33 cellular contexts compared by ENCODE assay signal in genomic region chr6:161954077-161954476, GRCh38.
"Had no signal": no experiment of that assay in that cellular context is flagged by ENCODE, and none has a peak within 500 bp of the region (broad histone marks: within the 10 kb centered on the region; RNA-seq: fewer than 3 reads in every experiment).

No MANE protein-coding gene starts in this region.

- H3K9me3 Mint-ChIP-seq: activated CD4-positive, alpha-beta T cell treated with anti-CD3 and anti-CD28 coated beads, Interleukin-2, amount 10 ng/mL, durations not matched to agents 24 days and 14 days; activated T-cell treated with anti-CD3 and anti-CD28 coated beads, Interleukin-2, amount 50 U/mL, for 4 hours; activated T-helper 17 cell treated with anti-CD3 and anti-CD28 coated beads, Interleukin-2, amount 50 U/mL, for 72 hours; T-helper 2 cell treated with Interferon-gamma antibody and Interleukin-4, amounts not matched to agents 5 μg/mL and 100 μg/mL, for 36 hours had no signal

- H3K27ac ChIP-seq: breast epithelium, cardiac muscle cell, colonic mucosa, epithelial cell of prostate, esophagus squamous epithelium had no signal

- H3K27ac Mint-ChIP-seq: activated CD4-positive, alpha-beta memory T cell treated with anti-CD3 and anti-CD28 coated beads, Interleukin-2, amount 10 ng/mL, durations not matched to agents 7 days and 5 days; activated CD4-positive, alpha-beta T cell treated with anti-CD3 and anti-CD28 coated beads for 36 hours; activated CD4-positive, alpha-beta T cell treated with anti-CD3 and anti-CD28 coated beads, Interleukin-2, amount 10 ng/mL, durations not matched to agents 24 days and 14 days; activated naive CD8-positive, alpha-beta T cell; activated T-helper 17 cell treated with anti-CD3 and anti-CD28 coated beads, Interleukin-2, amount 50 U/mL, for 72 hours; T-helper 17 cell; T-helper 2 cell treated with Interferon-gamma antibody and Interleukin-4, amounts not matched to agents 5 μg/mL and 100 μg/mL, for 36 hours had no signal

- H3K4me3 ChIP-seq: breast epithelium, cardiac muscle cell, colonic mucosa, esophagus squamous epithelium had no signal

- H3K9me3 ChIP-seq: breast epithelium, colonic mucosa, esophagus squamous epithelium had no signal

- ATAC-seq: activated CD4-positive, alpha-beta T cell treated with anti-CD3 and anti-CD28 coated beads for 36 hours; activated T-cell treated with anti-CD3 and anti-CD28 coated beads, Interleukin-2, amount 50 U/mL, for 4 hours; activated T-helper 17 cell treated with anti-CD3 and anti-CD28 coated beads, Interleukin-2, amount 50 U/mL, for 72 hours; T-helper 17 cell had no signal

- H3K27me3 ChIP-seq: breast epithelium, cardiac muscle cell, colonic mucosa, esophagus squamous epithelium had no signal

- H3K4me1 ChIP-seq: breast epithelium, colonic mucosa, esophagus squamous epithelium had no signal

- H3K4me1 Mint-ChIP-seq: activated CD4-positive, alpha-beta T cell treated with anti-CD3 and anti-CD28 coated beads for 36 hours; activated CD4-positive, alpha-beta T cell treated with anti-CD3 and anti-CD28 coated beads, Interleukin-2, amount 10 ng/mL, durations not matched to agents 24 days and 14 days; activated T-helper 17 cell treated with anti-CD3 and anti-CD28 coated beads, Interleukin-2, amount 50 U/mL, for 72 hours; T-helper 17 cell had no signal

- DNase-seq: activated CD4-positive, alpha-beta memory T cell treated with anti-CD3 and anti-CD28 coated beads, Interleukin-2, amount 10 ng/mL, durations not matched to agents 7 days and 5 days; activated CD4-positive, alpha-beta T cell treated with anti-CD3 and anti-CD28 coated beads for 36 hours; activated CD4-positive, alpha-beta T cell treated with anti-CD3 and anti-CD28 coated beads, Interleukin-2, amount 10 ng/mL, durations not matched to agents 24 days and 14 days; activated CD4-positive, alpha-beta T cell treated with anti-CD3 and anti-CD28 coated beads, Interleukin-2, amount 50 U/mL, for 4 hours; activated CD4-positive, CD25-positive, alpha-beta regulatory T cell; activated CD4-positive, CD25-positive, alpha-beta regulatory T cell treated with anti-CD3 and anti-CD28 coated beads, Interleukin-2, amount 50 U/mL, for 72 hours; activated effector memory CD4-positive, alpha-beta T cell treated with Interleukin-2 at 50 U/mL for 16 hours; activated gamma-delta T cell treated with Interleukin-2 at 50 U/mL for 16 hours; activated naive CD4-positive, alpha-beta T cell treated with anti-CD3 and anti-CD28 coated beads, Interleukin-2, amount 50 U/mL, for 16 hours; activated naive CD4-positive, alpha-beta T cell treated with Interleukin-2 at 50 U/mL for 16 hours; activated T-cell treated with anti-CD3 and anti-CD28 coated beads, Interleukin-2, amount 50 U/mL, for 4 hours; amniotic stem cell; anterior cingulate cortex; central memory CD4-positive, alpha-beta T cell; cerebellar nuclear complex; colonic mucosa; effector CD8-positive, alpha-beta T cell; esophagus squamous epithelium; foreskin fibroblast; head of caudate nucleus; T-helper 1 cell; T-helper 17 cell; T1000 had no signal

- H3K4me3 Mint-ChIP-seq: activated CD4-positive, alpha-beta memory T cell treated with anti-CD3 and anti-CD28 coated beads, Interleukin-2, amount 10 ng/mL, durations not matched to agents 7 days and 5 days; activated CD4-positive, alpha-beta T cell treated with anti-CD3 and anti-CD28 coated beads for 36 hours; activated CD4-positive, alpha-beta T cell treated with anti-CD3 and anti-CD28 coated beads, Interleukin-2, amount 10 ng/mL, durations not matched to agents 24 days and 14 days; activated naive CD8-positive, alpha-beta T cell; activated T-cell treated with anti-CD3 and anti-CD28 coated beads, Interleukin-2, amount 50 U/mL, for 4 hours; activated T-helper 17 cell treated with anti-CD3 and anti-CD28 coated beads, Interleukin-2, amount 50 U/mL, for 72 hours; T-helper 17 cell; T-helper 2 cell treated with Interferon-gamma antibody and Interleukin-4, amounts not matched to agents 5 μg/mL and 100 μg/mL, for 36 hours had no signal

- H3K27me3 Mint-ChIP-seq: activated CD4-positive, alpha-beta memory T cell treated with anti-CD3 and anti-CD28 coated beads, Interleukin-2, amount 10 ng/mL, durations not matched to agents 7 days and 5 days; activated CD4-positive, alpha-beta T cell treated with anti-CD3 and anti-CD28 coated beads for 36 hours; activated CD4-positive, alpha-beta T cell treated with anti-CD3 and anti-CD28 coated beads, Interleukin-2, amount 10 ng/mL, durations not matched to agents 24 days and 14 days; activated naive CD8-positive, alpha-beta T cell; activated T-helper 17 cell treated with anti-CD3 and anti-CD28 coated beads, Interleukin-2, amount 50 U/mL, for 72 hours; brain; T-helper 17 cell had no signal

- H3K36me3 ChIP-seq: breast epithelium, cardiac muscle cell, colonic mucosa, esophagus squamous epithelium had no signal

- FAIRE-seq: endometrium, endothelial cell of umbilical vein, frontal cortex had no signal
